ENCODE assay signal across 1 cellular context in genomic region chr6:82247634-82248232, GRCh38.
TF ChIP-seq lines count a peak whose summit lies in the region.

IBTK (minus strand) TSS chr6:82247744; CDS start chr6:82240486, 7,258 bp downstream.

TF ChIP-seq in K562, 482 proteins besides CTCF, POLR2A, EP300 and RAD21 (continued from another document):
- TF ChIP-seq VEZF1 (CRISPR knock-in tag; IDR thresholded peaks at IDR 0.05) (peak; percentile 65; the same call in 1 of the 2 replicates), TAF1 (IDR thresholded peaks at IDR 0.05; ENCODE audit: control insufficient read depth, extremely low read depth, insufficient read depth, low read length, severe bottlenecking) (peak; percentile 53), ZNF318 (IDR thresholded peaks at IDR 0.05; ENCODE audit: borderline replicate concordance in 1 of 2, low read depth in 1 of 2) (no peak), E4F1 (CRISPR knock-in tag; IDR thresholded peaks at IDR 0.05; ENCODE audit: borderline replicate concordance) (no peak), SIX5 (IDR thresholded peaks at IDR 0.05; ENCODE audit: borderline replicate concordance in 1 of 2, insufficient read depth in 1 of 2, low read depth in 1 of 2, low read length in 2 of 2) (peak in 1 of 2 experiments; percentile 46; a peak in 1 of 4 replicates), NR2C2 (CRISPR knock-in tag; IDR thresholded peaks at IDR 0.05) (peak; percentile 47; the same call in 1 of the 2 replicates), NR2C2 (tag; IDR thresholded peaks at IDR 0.05) (peak; percentile 96), HEY1 (CRISPR knock-in tag; IDR thresholded peaks at IDR 0.05; ENCODE audit: borderline replicate concordance) (no peak), EP400 (IDR thresholded peaks at IDR 0.05) (peak; percentile 95), CLOCK (CRISPR knock-in tag; IDR thresholded peaks at IDR 0.05; ENCODE audit: borderline replicate concordance) (no peak), RNF2 (IDR thresholded peaks at IDR 0.05) (no peak; the same call in 1 of the 2 replicates), MAX (CRISPR knock-in tag; IDR thresholded peaks at IDR 0.05) (0 out of 2 replicates have a peak, but pooled peaks have one; percentile 20), ZNF121 (CRISPR knock-in tag; conservative IDR thresholded peaks at IDR 0.05) (peak; percentile 43), GABPA (tag; conservative IDR thresholded peaks at IDR 0.05; ENCODE audit: low read depth) (peak; percentile 29), CREB1 (IDR thresholded peaks at IDR 0.05) (no peak), CREB1 (CRISPR knock-in tag; IDR thresholded peaks at IDR 0.05) (peak; percentile 52), PRDM10 (IDR thresholded peaks at IDR 0.05; ENCODE audit: partially characterized antibody) (peak; percentile 82)
